8 cellular contexts compared by ENCODE assay signal in the genomic region with DNA sequence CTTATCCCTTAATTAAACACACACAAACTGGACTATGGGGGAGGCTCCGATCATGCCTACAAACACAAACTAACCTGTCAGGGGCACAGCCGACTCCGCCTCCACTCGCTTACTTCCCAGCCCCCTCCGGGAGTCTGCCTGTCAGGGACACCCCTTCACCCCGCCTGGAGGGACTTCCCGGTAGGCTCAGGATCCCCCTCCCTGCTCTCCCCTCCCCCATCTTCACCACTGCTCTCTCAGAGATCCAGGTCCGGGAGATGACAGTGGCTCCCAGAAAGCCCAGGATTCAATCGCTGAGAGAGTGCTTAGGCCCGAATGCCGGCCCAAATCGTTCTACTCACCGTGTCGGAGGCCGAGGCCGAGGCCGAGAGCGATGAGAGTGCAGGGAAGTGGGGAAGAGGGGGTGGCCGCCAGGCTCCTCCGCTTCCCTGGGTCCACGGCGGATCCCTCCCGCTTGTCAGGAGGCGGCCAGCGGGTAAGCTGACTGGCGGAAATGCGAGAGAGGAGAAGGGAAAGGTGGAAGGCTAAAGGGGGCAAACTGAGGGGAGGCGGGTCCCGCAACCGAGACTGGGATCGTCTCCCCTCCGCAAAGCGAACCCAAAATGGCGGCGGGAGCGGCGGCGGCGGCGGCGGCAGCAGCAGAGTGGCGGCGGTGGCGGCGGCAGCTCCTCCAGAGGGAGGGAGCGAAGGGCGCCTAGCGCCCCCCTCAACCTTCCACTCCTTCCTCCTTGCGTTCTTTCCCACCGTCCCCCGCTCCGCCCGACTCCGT. TPM values are rescaled to one million over a fixed set of nuclear protein-coding genes. Genes with fewer than 3 reads are reported as not detected.
DNase-seq lines count a peak whose midpoint lies in the region; ATAC-seq and TF ChIP-seq lines count a peak whose summit lies in the region.
"Not testable (repeated sequence)": the region's sequence is repeated elsewhere in the genome, so short reads cannot be mapped to it uniquely, and the experiment has no call there.

No MANE protein-coding gene starts in this region.

- intact Hi-C loops in breast epithelium (cut with DNase I; ENCODE audit: low total_unique reads); psoas muscle (cut with DNase I); testis (cut with DNase I; ENCODE audit: low total_unique reads): not testable (repeated sequence)

- CTCF ChIA-PET in activated CD4-positive, alpha-beta T cell treated with anti-CD3 and anti-CD28 coated beads, Interleukin-2, amount 10 ng/mL, durations not matched to agents 7 days and 5 days (lab: Charles Lee): not testable (repeated sequence)

- DNase-seq in NCI-H2171 (lab: John Stamatoyannopoulos, UW): peak; percentile 79
- DNase-seq in activated CD4-positive, alpha-beta T cell treated with anti-CD3 and anti-CD28 coated beads, Interleukin-2, amount 10 ng/mL, durations not matched to agents 7 days and 5 days: peak; percentile 63
- peak; percentile 29 to 53 for DNase-seq in breast epithelium (ENCODE audit: low spot score in 2 of 2)
- DNase-seq in psoas muscle: peak; percentile 52 to 74
- DNase-seq in testis: peak; percentile 49

- H3K4me3 ChIP-seq in breast epithelium (peak overlapping the region; percentile 75 to 99 (median 81)), iPS-11a (ENCODE audit: low read depth, low read length) (peak overlapping the region; percentile 94), psoas muscle (peak overlapping the region; percentile 98), testis (peak overlapping the region; percentile 89 to 98)

- H3K9me3 Mint-ChIP-seq in activated CD4-positive, alpha-beta T cell treated with anti-CD3 and anti-CD28 coated beads, Interleukin-2, amount 10 ng/mL, durations not matched to agents 7 days and 5 days: not testable (repeated sequence)

- peak overlapping the region; percentile 99 for H3K27ac Mint-ChIP-seq in activated CD4-positive, alpha-beta T cell treated with anti-CD3 and anti-CD28 coated beads, Interleukin-2, amount 10 ng/mL, durations not matched to agents 7 days and 5 days

- H3K36me3 ChIP-seq in breast epithelium; psoas muscle (ENCODE audit: insufficient read depth in 1 of 2, low read depth in 1 of 2); testis (ENCODE audit: low read depth, missing control alignments): not testable (repeated sequence)

- H3K9me3 ChIP-seq in breast epithelium, psoas muscle, testis: not testable (repeated sequence)

- H3K36me3 Mint-ChIP-seq in activated CD4-positive, alpha-beta T cell treated with anti-CD3 and anti-CD28 coated beads, Interleukin-2, amount 10 ng/mL, durations not matched to agents 7 days and 5 days (ENCODE audit: low read depth): peaks cover 18% of the 10 kb centered on the region

- not testable (repeated sequence) for H3K27me3 ChIP-seq in breast epithelium; psoas muscle (ENCODE audit: insufficient read depth in 3 of 3, low read length in 2 of 3); testis

- TF ChIP-seq POLR2A in breast epithelium (IDR thresholded peaks at IDR 0.05); testis (IDR thresholded peaks at IDR 0.05): not testable (repeated sequence)

- ATAC-seq in GM18498 (IDR thresholded peaks at IDR 0.05; ENCODE audit: unreplicated experiment) (peak; percentile 37), HG02852 (IDR thresholded peaks at IDR 0.05; ENCODE audit: unreplicated experiment) (peak; percentile 26), psoas muscle (peak; percentile 44 to 64 (median 60))

- H3K4me1 Mint-ChIP-seq in activated CD4-positive, alpha-beta T cell treated with anti-CD3 and anti-CD28 coated beads, Interleukin-2, amount 10 ng/mL, durations not matched to agents 7 days and 5 days: peaks cover 46% of the 10 kb centered on the region

- 0 to 1% (median 0%) methylated on average over 21 to 48 of the region's 54 CpGs for WGBS in psoas muscle, 3 donors
- 1% methylated on average over 38 to 44 of the region's 54 CpGs for WGBS in testis, 2 donors

- H3K27ac ChIP-seq in breast epithelium: peak overlapping the region; percentile 95 to 100
- peak overlapping the region; percentile 98 for H3K27ac ChIP-seq in psoas muscle
- peak overlapping the region; percentile 93 to 99 for H3K27ac ChIP-seq in testis

- POLR2A ChIA-PET in activated CD4-positive, alpha-beta T cell treated with anti-CD3 and anti-CD28 coated beads, Interleukin-2, amount 10 ng/mL, durations not matched to agents 7 days and 5 days (lab: Charles Lee): interaction anchor here (0.7 kb wide), 1 partner anchor 719 kb away, joined by 3 read pairs; no protein-coding TSS in a partner anchor

- not testable (repeated sequence) for H3K27me3 Mint-ChIP-seq in activated CD4-positive, alpha-beta T cell treated with anti-CD3 and anti-CD28 coated beads, Interleukin-2, amount 10 ng/mL, durations not matched to agents 7 days and 5 days

- peak overlapping the region; percentile 99 for H3K4me3 Mint-ChIP-seq in activated CD4-positive, alpha-beta T cell treated with anti-CD3 and anti-CD28 coated beads, Interleukin-2, amount 10 ng/mL, durations not matched to agents 7 days and 5 days

- not testable (repeated sequence) for H3K4me1 ChIP-seq in breast epithelium
- H3K4me1 ChIP-seq in psoas muscle (peaks cover 49% of the 10 kb centered on the region), testis (peaks cover 22% of the 10 kb centered on the region)

- not testable (repeated sequence) for TF ChIP-seq CTCF in breast epithelium (IDR thresholded peaks at IDR 0.05); psoas muscle (IDR thresholded peaks at IDR 0.05); testis (IDR thresholded peaks at IDR 0.05)

RNA-seq across cellular contexts. Expression of a gene that starts 0.6 kb away (rescaled TPM):
- total RNA-seq in activated CD4-positive, alpha-beta T cell treated with anti-CD3 and anti-CD28 coated beads, Interleukin-2, amount 10 ng/mL, durations not matched to agents 7 days and 5 days: 10 to 100 TPM; 42.9 to 44.1 TPM
- 100 to 1,000 TPM in 1 of 3 donors, 10 to 100 TPM in 2; 83.2 to 103 (median 85.6) TPM for total RNA-seq in breast epithelium
- total RNA-seq in psoas muscle: 10 to 100 TPM; 41.6 to 52.0 (median 47.6) TPM
- polyA plus RNA-seq in psoas muscle: 10 to 100 TPM in 1 of 3 donors, 1 to 10 TPM in 2; 6.5 to 29.0 (median 7.8) TPM
- total RNA-seq in testis: 10 to 100 TPM; 87.6 to 93.0 TPM
- polyA plus RNA-seq in testis (ENCODE audit: insufficient read depth, low read depth, low replicate concordance): 20.6 TPM

RNA-seq across cellular contexts. Expression of a gene that starts 48.0 kb away (rescaled TPM):
- total RNA-seq in activated CD4-positive, alpha-beta T cell treated with anti-CD3 and anti-CD28 coated beads, Interleukin-2, amount 10 ng/mL, durations not matched to agents 7 days and 5 days: 10 to 100 TPM; 61.5 to 64.5 TPM
- 10 to 100 TPM in 2 of 3 donors, 1 to 10 TPM in 1; 9.6 to 44.2 (median 35.4) TPM for total RNA-seq in breast epithelium
- total RNA-seq in psoas muscle: 10 to 100 TPM in 1 of 4 donors, 1 to 10 TPM in 3; 7.6 to 15.3 (median 9.6) TPM
- polyA plus RNA-seq in psoas muscle: 10 to 100 TPM in 1 of 3 donors, 1 to 10 TPM in 2; 4.5 to 12.7 (median 7.5) TPM
- 10 to 100 TPM; 50.0 to 62.4 TPM for total RNA-seq in testis
- polyA plus RNA-seq in testis (ENCODE audit: insufficient read depth, low read depth, low replicate concordance): 140 TPM

Comparison
In these comparisons a context has a peak if more than half of its experiments do, and no peak if none do; other contexts are left out.
1. Peak in every context shown above with its lines: DNase-seq, ATAC-seq, H3K4me3 ChIP-seq and H3K27ac ChIP-seq.